In the genomic region with DNA sequence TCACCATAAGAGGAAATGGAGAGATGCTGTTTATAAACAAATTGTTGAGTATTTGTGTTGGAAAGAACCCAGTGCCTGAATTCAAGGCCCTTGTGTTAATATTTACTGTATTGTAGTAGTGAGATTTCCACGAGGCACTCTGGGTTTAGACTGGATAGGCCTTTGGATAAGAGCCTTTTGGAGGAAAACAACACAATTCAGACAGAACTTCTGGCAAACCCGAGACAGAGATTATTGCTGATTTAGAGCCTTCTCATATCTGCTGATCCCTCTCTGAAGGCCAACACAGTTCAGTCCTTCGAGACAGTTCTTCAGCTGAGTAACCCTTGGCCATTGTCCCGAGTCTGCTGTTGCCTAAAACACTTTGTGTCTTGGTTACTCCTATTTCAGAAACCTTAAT, we compare ENCODE assay signal across 2 cellular contexts.
TF ChIP-seq lines count a peak whose summit lies in the region.

No MANE protein-coding gene starts in this region.

TF ChIP-seq in liver, 16 proteins besides CTCF, POLR2A, EP300 and RAD21:
- TF ChIP-seq RXRA (IDR thresholded peaks at IDR 0.05): peak in 1 of 2 donors; percentile 12
- TF ChIP-seq FOXA1 (IDR thresholded peaks at IDR 0.05): no peak
- peak; percentile 67 for TF ChIP-seq NR2F2 (IDR thresholded peaks at IDR 0.05)
- TF ChIP-seq HNF4A (conservative IDR thresholded peaks at IDR 0.05): peak; percentile 3 to 14

TF ChIP-seq in HepG2, 621 proteins besides CTCF, POLR2A, EP300 and RAD21:
- no peak for TF ChIP-seq REL (CRISPR knock-in tag; conservative IDR thresholded peaks at IDR 0.05)
- TF ChIP-seq, protein P1, sequence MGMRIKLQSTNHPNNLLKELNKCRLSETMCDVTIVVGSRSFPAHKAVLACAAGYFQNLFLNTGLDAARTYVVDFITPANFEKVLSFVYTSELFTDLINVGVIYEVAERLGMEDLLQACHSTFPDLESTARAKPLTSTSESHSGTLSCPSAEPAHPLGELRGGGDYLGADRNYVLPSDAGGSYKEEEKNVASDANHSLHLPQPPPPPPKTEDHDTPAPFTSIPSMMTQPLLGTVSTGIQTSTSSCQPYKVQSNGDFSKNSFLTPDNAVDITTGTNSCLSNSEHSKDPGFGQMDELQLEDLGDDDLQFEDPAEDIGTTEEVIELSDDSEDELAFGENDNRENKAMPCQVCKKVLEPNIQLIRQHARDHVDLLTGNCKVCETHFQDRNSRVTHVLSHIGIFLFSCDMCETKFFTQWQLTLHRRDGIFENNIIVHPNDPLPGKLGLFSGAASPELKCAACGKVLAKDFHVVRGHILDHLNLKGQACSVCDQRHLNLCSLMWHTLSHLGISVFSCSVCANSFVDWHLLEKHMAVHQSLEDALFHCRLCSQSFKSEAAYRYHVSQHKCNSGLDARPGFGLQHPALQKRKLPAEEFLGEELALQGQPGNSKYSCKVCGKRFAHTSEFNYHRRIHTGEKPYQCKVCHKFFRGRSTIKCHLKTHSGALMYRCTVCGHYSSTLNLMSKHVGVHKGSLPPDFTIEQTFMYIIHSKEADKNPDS (CRISPR knock-in tag; IDR thresholded peaks at IDR 0.05): no peak
- TF ChIP-seq MAFK (conservative IDR thresholded peaks at IDR 0.05 in 1 of 2, IDR thresholded peaks at IDR 0.05 in 1 of 2; ENCODE audit: low read length in 2 of 2): no peak
- TF ChIP-seq, protein P2, sequence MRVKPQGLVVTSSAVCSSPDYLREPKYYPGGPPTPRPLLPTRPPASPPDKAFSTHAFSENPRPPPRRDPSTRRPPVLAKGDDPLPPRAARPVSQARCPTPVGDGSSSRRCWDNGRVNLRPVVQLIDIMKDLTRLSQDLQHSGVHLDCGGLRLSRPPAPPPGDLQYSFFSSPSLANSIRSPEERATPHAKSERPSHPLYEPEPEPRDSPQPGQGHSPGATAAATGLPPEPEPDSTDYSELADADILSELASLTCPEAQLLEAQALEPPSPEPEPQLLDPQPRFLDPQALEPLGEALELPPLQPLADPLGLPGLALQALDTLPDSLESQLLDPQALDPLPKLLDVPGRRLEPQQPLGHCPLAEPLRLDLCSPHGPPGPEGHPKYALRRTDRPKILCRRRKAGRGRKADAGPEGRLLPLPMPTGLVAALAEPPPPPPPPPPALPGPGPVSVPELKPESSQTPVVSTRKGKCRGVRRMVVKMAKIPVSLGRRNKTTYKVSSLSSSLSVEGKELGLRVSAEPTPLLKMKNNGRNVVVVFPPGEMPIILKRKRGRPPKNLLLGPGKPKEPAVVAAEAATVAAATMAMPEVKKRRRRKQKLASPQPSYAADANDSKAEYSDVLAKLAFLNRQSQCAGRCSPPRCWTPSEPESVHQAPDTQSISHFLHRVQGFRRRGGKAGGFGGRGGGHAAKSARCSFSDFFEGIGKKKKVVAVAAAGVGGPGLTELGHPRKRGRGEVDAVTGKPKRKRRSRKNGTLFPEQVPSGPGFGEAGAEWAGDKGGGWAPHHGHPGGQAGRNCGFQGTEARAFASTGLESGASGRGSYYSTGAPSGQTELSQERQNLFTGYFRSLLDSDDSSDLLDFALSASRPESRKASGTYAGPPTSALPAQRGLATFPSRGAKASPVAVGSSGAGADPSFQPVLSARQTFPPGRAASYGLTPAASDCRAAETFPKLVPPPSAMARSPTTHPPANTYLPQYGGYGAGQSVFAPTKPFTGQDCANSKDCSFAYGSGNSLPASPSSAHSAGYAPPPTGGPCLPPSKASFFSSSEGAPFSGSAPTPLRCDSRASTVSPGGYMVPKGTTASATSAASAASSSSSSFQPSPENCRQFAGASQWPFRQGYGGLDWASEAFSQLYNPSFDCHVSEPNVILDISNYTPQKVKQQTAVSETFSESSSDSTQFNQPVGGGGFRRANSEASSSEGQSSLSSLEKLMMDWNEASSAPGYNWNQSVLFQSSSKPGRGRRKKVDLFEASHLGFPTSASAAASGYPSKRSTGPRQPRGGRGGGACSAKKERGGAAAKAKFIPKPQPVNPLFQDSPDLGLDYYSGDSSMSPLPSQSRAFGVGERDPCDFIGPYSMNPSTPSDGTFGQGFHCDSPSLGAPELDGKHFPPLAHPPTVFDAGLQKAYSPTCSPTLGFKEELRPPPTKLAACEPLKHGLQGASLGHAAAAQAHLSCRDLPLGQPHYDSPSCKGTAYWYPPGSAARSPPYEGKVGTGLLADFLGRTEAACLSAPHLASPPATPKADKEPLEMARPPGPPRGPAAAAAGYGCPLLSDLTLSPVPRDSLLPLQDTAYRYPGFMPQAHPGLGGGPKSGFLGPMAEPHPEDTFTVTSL (CRISPR knock-in tag; IDR thresholded peaks at IDR 0.05; ENCODE audit: borderline replicate concordance): no peak
- no peak for TF ChIP-seq PPARG (CRISPR knock-in tag; conservative IDR thresholded peaks at IDR 0.05)
- no peak for TF ChIP-seq GPN1 (CRISPR knock-in tag; IDR thresholded peaks at IDR 0.05; ENCODE audit: borderline replicate concordance)
- TF ChIP-seq, protein P3, sequence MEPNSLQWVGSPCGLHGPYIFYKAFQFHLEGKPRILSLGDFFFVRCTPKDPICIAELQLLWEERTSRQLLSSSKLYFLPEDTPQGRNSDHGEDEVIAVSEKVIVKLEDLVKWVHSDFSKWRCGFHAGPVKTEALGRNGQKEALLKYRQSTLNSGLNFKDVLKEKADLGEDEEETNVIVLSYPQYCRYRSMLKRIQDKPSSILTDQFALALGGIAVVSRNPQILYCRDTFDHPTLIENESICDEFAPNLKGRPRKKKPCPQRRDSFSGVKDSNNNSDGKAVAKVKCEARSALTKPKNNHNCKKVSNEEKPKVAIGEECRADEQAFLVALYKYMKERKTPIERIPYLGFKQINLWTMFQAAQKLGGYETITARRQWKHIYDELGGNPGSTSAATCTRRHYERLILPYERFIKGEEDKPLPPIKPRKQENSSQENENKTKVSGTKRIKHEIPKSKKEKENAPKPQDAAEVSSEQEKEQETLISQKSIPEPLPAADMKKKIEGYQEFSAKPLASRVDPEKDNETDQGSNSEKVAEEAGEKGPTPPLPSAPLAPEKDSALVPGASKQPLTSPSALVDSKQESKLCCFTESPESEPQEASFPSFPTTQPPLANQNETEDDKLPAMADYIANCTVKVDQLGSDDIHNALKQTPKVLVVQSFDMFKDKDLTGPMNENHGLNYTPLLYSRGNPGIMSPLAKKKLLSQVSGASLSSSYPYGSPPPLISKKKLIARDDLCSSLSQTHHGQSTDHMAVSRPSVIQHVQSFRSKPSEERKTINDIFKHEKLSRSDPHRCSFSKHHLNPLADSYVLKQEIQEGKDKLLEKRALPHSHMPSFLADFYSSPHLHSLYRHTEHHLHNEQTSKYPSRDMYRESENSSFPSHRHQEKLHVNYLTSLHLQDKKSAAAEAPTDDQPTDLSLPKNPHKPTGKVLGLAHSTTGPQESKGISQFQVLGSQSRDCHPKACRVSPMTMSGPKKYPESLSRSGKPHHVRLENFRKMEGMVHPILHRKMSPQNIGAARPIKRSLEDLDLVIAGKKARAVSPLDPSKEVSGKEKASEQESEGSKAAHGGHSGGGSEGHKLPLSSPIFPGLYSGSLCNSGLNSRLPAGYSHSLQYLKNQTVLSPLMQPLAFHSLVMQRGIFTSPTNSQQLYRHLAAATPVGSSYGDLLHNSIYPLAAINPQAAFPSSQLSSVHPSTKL (CRISPR knock-in tag; IDR thresholded peaks at IDR 0.05): no peak
- TF ChIP-seq BHLHE40 (IDR thresholded peaks at IDR 0.05; ENCODE audit: low read length): no peak
- TF ChIP-seq, protein P4, sequence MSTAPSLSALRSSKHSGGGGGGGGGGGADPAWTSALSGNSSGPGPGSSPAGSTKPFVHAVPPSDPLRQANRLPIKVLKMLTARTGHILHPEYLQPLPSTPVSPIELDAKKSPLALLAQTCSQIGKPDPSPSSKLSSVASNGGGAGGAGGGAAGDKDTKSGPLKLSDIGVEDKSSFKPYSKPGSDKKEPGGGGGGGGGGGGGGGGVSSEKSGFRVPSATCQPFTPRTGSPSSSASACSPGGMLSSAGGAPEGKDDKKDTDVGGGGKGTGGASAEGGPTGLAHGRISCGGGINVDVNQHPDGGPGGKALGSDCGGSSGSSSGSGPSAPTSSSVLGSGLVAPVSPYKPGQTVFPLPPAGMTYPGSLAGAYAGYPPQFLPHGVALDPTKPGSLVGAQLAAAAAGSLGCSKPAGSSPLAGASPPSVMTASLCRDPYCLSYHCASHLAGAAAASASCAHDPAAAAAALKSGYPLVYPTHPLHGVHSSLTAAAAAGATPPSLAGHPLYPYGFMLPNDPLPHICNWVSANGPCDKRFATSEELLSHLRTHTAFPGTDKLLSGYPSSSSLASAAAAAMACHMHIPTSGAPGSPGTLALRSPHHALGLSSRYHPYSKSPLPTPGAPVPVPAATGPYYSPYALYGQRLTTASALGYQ (CRISPR knock-in tag; IDR thresholded peaks at IDR 0.05): no peak
- no peak for TF ChIP-seq ISL2 (CRISPR knock-in tag; IDR thresholded peaks at IDR 0.05)
- TF ChIP-seq ZNF589 (CRISPR knock-in tag; conservative IDR thresholded peaks at IDR 0.05): no peak
- TF ChIP-seq, protein P5, sequence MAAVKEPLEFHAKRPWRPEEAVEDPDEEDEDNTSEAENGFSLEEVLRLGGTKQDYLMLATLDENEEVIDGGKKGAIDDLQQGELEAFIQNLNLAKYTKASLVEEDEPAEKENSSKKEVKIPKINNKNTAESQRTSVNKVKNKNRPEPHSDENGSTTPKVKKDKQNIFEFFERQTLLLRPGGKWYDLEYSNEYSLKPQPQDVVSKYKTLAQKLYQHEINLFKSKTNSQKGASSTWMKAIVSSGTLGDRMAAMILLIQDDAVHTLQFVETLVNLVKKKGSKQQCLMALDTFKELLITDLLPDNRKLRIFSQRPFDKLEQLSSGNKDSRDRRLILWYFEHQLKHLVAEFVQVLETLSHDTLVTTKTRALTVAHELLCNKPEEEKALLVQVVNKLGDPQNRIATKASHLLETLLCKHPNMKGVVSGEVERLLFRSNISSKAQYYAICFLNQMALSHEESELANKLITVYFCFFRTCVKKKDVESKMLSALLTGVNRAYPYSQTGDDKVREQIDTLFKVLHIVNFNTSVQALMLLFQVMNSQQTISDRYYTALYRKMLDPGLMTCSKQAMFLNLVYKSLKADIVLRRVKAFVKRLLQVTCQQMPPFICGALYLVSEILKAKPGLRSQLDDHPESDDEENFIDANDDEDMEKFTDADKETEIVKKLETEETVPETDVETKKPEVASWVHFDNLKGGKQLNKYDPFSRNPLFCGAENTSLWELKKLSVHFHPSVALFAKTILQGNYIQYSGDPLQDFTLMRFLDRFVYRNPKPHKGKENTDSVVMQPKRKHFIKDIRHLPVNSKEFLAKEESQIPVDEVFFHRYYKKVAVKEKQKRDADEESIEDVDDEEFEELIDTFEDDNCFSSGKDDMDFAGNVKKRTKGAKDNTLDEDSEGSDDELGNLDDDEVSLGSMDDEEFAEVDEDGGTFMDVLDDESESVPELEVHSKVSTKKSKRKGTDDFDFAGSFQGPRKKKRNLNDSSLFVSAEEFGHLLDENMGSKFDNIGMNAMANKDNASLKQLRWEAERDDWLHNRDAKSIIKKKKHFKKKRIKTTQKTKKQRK (IDR thresholded peaks at IDR 0.05; ENCODE audit: low read length): no peak
- TF ChIP-seq ZNF619 (CRISPR knock-in tag; IDR thresholded peaks at IDR 0.05): no peak
TF ChIP-seq in HepG2: peak in this region for 0.
